Comparison of ENCODE assay signal across 10 cellular contexts in genomic region chr13:112859817-112860190, GRCh38.
DNase-seq lines count a peak whose midpoint lies in the region; ATAC-seq, FAIRE-seq and TF ChIP-seq lines count a peak whose summit lies in the region.
"Had no signal": no experiment of that assay in that cellular context is flagged by ENCODE, and none has a peak within 500 bp of the region (broad histone marks: within the 10 kb centered on the region; RNA-seq: fewer than 3 reads in every experiment).

No MANE protein-coding gene starts in this region.

- no peak for TF ChIP-seq POLR2A in GM12892 (IDR thresholded peaks at IDR 0.05; ENCODE audit: low read depth, low read length)
- no peak for TF ChIP-seq POLR2A in adrenal gland (IDR thresholded peaks at IDR 0.05)

- H3K4me3 ChIP-seq in adrenal gland (no peak overlapping the region), mucosa of descending colon (no peak overlapping the region), ascending aorta (no peak overlapping the region)

- peaks cover 0 to 9% of the 10 kb centered on the region in 2 donors for H3K4me1 ChIP-seq in adrenal gland (replicated peaks in 1 of 2)
- no peaks in the 10 kb centered on the region for H3K4me1 ChIP-seq in mucosa of descending colon (ENCODE audit: low read depth)
- no peaks in the 10 kb centered on the region for H3K4me1 ChIP-seq in ascending aorta

- intact Hi-C loops in adrenal gland (cut with DNase I) = no loop called here
- intact Hi-C loops in mucosa of descending colon (cut with DNase I, micrococcal nuclease) = no loop called here
- intact Hi-C loops in ascending aorta (cut with DNase I) = no loop called here

- FAIRE-seq in GM12892 (lab: Jason Lieb, UNC) (peak; percentile 24), urothelium cell line (lab: Jason Lieb, UNC) (no peak)
- FAIRE-seq: islet of Langerhans had no signal

- 33 to 42% (median 38%) methylated on average over 5 to 7 of the region's 7 CpGs for WGBS in adrenal gland, 4 donors

- H3K27ac ChIP-seq in adrenal gland (peak overlapping the region in 3 of 5 donors; percentile 10 to 64 (median 57)), ascending aorta (no peak overlapping the region)

- H3K27me3 ChIP-seq in adrenal gland (no peaks in the 10 kb centered on the region), ascending aorta (no peaks in the 10 kb centered on the region)

- H3K9me3 ChIP-seq in adrenal gland (replicated peaks in 1 of 3) (no peaks in the 10 kb centered on the region), mucosa of descending colon (no peaks in the 10 kb centered on the region), ascending aorta (no peaks in the 10 kb centered on the region)

- ATAC-seq in HG02610 (IDR thresholded peaks at IDR 0.05; ENCODE audit: unreplicated experiment) (peak; percentile 93), mucosa of descending colon (peak; percentile 13)

- H3K36me3 ChIP-seq in adrenal gland (replicated peaks in 1 of 2) = peaks cover 0 to 49% of the 10 kb centered on the region in 2 donors
- H3K36me3 ChIP-seq in mucosa of descending colon (ENCODE audit: low read depth) = no peaks in the 10 kb centered on the region
- peaks cover 10 to 31% of the 10 kb centered on the region in 2 donors for H3K36me3 ChIP-seq in ascending aorta

- DNase-seq in GM12892 (ENCODE audit: insufficient read length) = no peak
- DNase-seq in adrenal gland = peak; percentile 69 to 89 (median 80)
- peak in 1 of 3 donors; percentile 52 for DNase-seq in mucosa of descending colon
- DNase-seq in urothelium cell line (ENCODE audit: low spot score) = no peak
- DNase-seq in activated T-cell treated with anti-CD3 and anti-CD28 coated beads, Interleukin-2, amount 50 U/mL, for 48 hours = no peak
- no peak for DNase-seq in SW480 (ENCODE audit: low spot score)
- DNase-seq in ascending aorta (ENCODE audit: low spot score in 2 of 2) = no peak
- DNase-seq: stimulated activated naive CD4-positive, alpha-beta T cell had no signal

- TF ChIP-seq CTCF in adrenal gland (IDR thresholded peaks at IDR 0.05) (no peak), mucosa of descending colon (IDR thresholded peaks at IDR 0.05) (no peak), ascending aorta (IDR thresholded peaks at IDR 0.05) (no peak)

Comparison
In these comparisons a context has a peak if more than half of its experiments do, and no peak if none do; other contexts are left out.
1. DNase-seq: peak in adrenal gland (7 of 7); none in GM12892 (single experiment), urothelium cell line (single experiment), activated T-cell treated with anti-CD3 and anti-CD28 coated beads, Interleukin-2, amount 50 U/mL, for 48 hours (0 of 2), SW480 (single experiment) and ascending aorta (0 of 2).
2. H3K27ac ChIP-seq: peak in adrenal gland (3 of 5); none in ascending aorta (0 of 2).